Comparison of ENCODE assay signal across 24 cellular contexts in genomic region chr18:76730901-76731300, GRCh38.
"Had no signal": no experiment of that assay in that cellular context is flagged by ENCODE, and none has a peak within 500 bp of the region (broad histone marks: within the 10 kb centered on the region; RNA-seq: fewer than 3 reads in every experiment).

No MANE protein-coding gene starts in this region.

- H3K36me3 ChIP-seq: gastrocnemius medialis, lower lobe of right lung, prostate gland, right atrium auricular region, stomach, thyroid gland, vagina had no signal

- H3K9me3 ChIP-seq: gastrocnemius medialis, prostate gland, stomach, thyroid gland, vagina had no signal

- H3K4me3 ChIP-seq: dorsolateral prefrontal cortex, gastrocnemius medialis, lower lobe of right lung, prostate gland, right atrium auricular region, smooth muscle cell, stomach, thyroid gland, vagina had no signal

- H3K27ac ChIP-seq: dorsolateral prefrontal cortex, epithelial cell of prostate, gastrocnemius medialis, lower lobe of right lung, prostate gland, right atrium auricular region, stomach, thyroid gland, vagina had no signal

- DNase-seq: dorsolateral prefrontal cortex; effector CD8-positive, alpha-beta T cell; endodermal cell; foreskin fibroblast; gastrocnemius medialis; left ventricle myocardium superior; lower lobe of right lung; natural killer cell; stimulated activated CD4-positive, alpha-beta T cell treated with anti-CD3 and anti-CD28 coated beads, Interleukin-12 subunit alpha, Interleukin-12 subunit beta, amount 100 ng/mL, for 4 hours; stimulated activated CD4-positive, alpha-beta T cell treated with anti-CD3 and anti-CD28 coated beads, Interleukin-1b, Interleukin-23, amount 100 ng/mL, for 48 hours; stimulated activated CD4-positive, alpha-beta T cell treated with anti-CD3 and anti-CD28 coated beads, Interleukin-4, amount 100 ng/mL, for 1 hour; stimulated activated CD8-positive, alpha-beta memory T cell treated with anti-CD3 and anti-CD28 coated beads, Interleukin-4, amount 100 ng/mL, for 48 hours; stimulated activated naive CD4-positive, alpha-beta T cell; stomach; thyroid gland; trophoblast cell had no signal

- FAIRE-seq: keratinocyte had no signal

- ATAC-seq: esophagus mucosa, gastrocnemius medialis, left ventricle myocardium superior, lower lobe of right lung, natural killer cell, sciatic nerve had no signal

- H3K4me2 ChIP-seq: smooth muscle cell had no signal

- H3K27me3 ChIP-seq: gastrocnemius medialis, right atrium auricular region, stomach, thyroid gland, vagina had no signal

- H3K4me1 ChIP-seq: gastrocnemius medialis, lower lobe of right lung, prostate gland, right atrium auricular region, stomach, thyroid gland, vagina had no signal
